11 cellular contexts compared by ENCODE assay signal in the genomic region with DNA sequence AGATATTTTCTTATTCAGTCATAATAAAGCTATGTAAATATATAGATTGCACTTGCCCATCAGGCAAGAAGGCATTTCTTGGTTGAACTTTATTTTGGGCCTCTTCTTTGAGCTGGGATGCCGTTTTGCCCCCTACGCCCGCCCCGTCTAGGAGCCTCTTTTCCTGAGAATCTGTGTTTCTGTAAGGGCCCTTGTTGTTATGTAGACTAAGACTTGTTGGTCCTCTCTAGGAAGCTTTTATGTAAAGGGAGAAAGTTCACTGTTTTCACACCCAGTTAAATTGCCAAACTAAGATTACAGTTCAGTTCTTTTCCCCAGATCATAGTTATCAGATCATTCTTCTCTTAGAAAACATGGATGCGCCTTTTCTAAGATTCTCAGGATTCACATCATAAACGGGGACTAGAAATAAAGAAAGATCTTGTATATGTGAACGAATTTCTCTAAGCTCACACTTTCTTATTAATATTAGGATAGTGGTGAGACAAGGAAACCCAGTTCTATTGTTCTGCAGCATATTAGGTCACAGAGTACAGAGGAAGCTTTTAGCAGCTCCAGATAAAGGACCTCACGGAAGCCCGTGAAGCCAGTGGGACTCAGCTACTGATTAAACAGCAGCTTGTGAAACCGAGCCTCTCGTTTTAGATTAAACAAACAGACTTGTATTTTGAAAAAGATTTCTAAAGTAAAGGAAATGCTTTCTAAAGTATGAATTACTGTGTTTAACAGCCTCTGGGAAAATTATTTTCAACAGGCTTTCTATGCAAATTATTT. TPM values are rescaled to one million over a fixed set of nuclear protein-coding genes. Genes with fewer than 3 reads are reported as not detected.
DNase-seq lines count a peak whose midpoint lies in the region; ATAC-seq and TF ChIP-seq lines count a peak whose summit lies in the region.
"Had no signal": no experiment of that assay in that cellular context is flagged by ENCODE, and none has a peak within 500 bp of the region (broad histone marks: within the 10 kb centered on the region; RNA-seq: fewer than 3 reads in every experiment).

No MANE protein-coding gene starts in this region.

- H3K27me3 ChIP-seq in thyroid gland: no peaks in the 10 kb centered on the region

- 54 to 55% methylated on average over 11 of the region's 11 CpGs for WGBS in thyroid gland, 2 donors

- peaks cover 17 to 23% of the 10 kb centered on the region in 2 donors for H3K4me1 ChIP-seq in thyroid gland

- ATAC-seq in left lobe of liver (peak; percentile 71), HG03460 (IDR thresholded peaks at IDR 0.05; ENCODE audit: unreplicated experiment) (no peak)

- intact Hi-C loops in thyroid gland (cut with DNase I): no loop called here

- peak overlapping the region in 1 of 3 donors; percentile 49 for H3K27ac ChIP-seq in thyroid gland
- H3K27ac ChIP-seq: skin epidermis had no signal

- no peak for TF ChIP-seq CTCF in thyroid gland (IDR thresholded peaks at IDR 0.05)

- H3K9me3 ChIP-seq in thyroid gland: no peaks in the 10 kb centered on the region

- H3K4me3 ChIP-seq in thyroid gland (replicated peaks in 1 of 3): no peak overlapping the region
- H3K4me3 ChIP-seq: skin epidermis had no signal

- no peak for TF ChIP-seq POLR2A in thyroid gland (IDR thresholded peaks at IDR 0.05)

- H3K36me3 ChIP-seq in thyroid gland: no peaks in the 10 kb centered on the region

- DNase-seq in NCI-H510A treated with DMSO at 0.1 percent for 48 hours (lab: John Stamatoyannopoulos, UW) (peak; percentile 27), NCI-H510A (lab: John Stamatoyannopoulos, UW) (no peak), dermis microvascular lymphatic vessel endothelial cell (ENCODE audit: low read depth in 2 of 2) (peak; percentile 9 to 71), left lobe of liver (ENCODE audit: low spot score) (peak; percentile 68), thyroid gland (peak; percentile 23 to 45), GF-D8 (lab: John Stamatoyannopoulos, UW) (no peak), NCI-H1105 treated with DMSO at 0.1 percent for 48 hours (lab: John Stamatoyannopoulos, UW) (no peak)
- DNase-seq: KBM-7, NCI-H82 had no signal

RNA-seq across cellular contexts. Expression of a gene that starts 3.8 kb away (rescaled TPM):
- total RNA-seq in dermis microvascular lymphatic vessel endothelial cell (6.3 and 8.6 TPM in 2 replicates), left lobe of liver (12.7 TPM), thyroid gland (10 to 100 TPM; 22.0 to 36.5 (median 26.6) TPM)

Comparison
In these comparisons a context has a peak if more than half of its experiments do, and no peak if none do; other contexts are left out.
1. DNase-seq: peak in NCI-H510A treated with DMSO at 0.1 percent for 48 hours (single experiment), dermis microvascular lymphatic vessel endothelial cell (2 of 2), left lobe of liver (single experiment) and thyroid gland (2 of 2); none in NCI-H510A (single experiment), GF-D8 (single experiment) and NCI-H1105 treated with DMSO at 0.1 percent for 48 hours (single experiment).